Comparison of ENCODE assay signal across 1 cellular context in genomic region chrX:30910124-30910860, GRCh38.
A peak's percentile ranks its signal among the peaks of the same experiment; 100 is the strongest.
TF ChIP-seq lines count a peak whose summit lies in the region.

No MANE protein-coding gene starts in this region.

TF ChIP-seq in K562, 482 proteins besides CTCF, POLR2A, EP300 and RAD21 (continued from another document):
- TF ChIP-seq ZBTB33 (CRISPR knock-in tag; IDR thresholded peaks at IDR 0.05): no peak
- peak; percentile 58; the same call in 1 of the 2 replicates for TF ChIP-seq JUND (IDR thresholded peaks at IDR 0.05; ENCODE audit: borderline replicate concordance, low read depth, low read length)
- peak; percentile 72; the same call in 1 of the 3 replicates for TF ChIP-seq JUND (tag; IDR thresholded peaks at IDR 0.05; ENCODE audit: borderline replicate concordance, low read depth, low read length)
- 0 out of 4 replicates have a peak, but pooled peaks of 1 of the 2 experiments have one; percentile 19 for TF ChIP-seq MNT (conservative IDR thresholded peaks at IDR 0.05)
- no peak for TF ChIP-seq ZNF280B (CRISPR knock-in tag; IDR thresholded peaks at IDR 0.05)
- no peak for TF ChIP-seq BCOR (IDR thresholded peaks at IDR 0.05)
- peak; percentile 42 for TF ChIP-seq GABPA (tag; conservative IDR thresholded peaks at IDR 0.05; ENCODE audit: low read depth)
- TF ChIP-seq DPF2 (IDR thresholded peaks at IDR 0.05): peak; percentile 63
- no peak for TF ChIP-seq HDAC8 (tag; IDR thresholded peaks at IDR 0.05)
- no peak for TF ChIP-seq NR2C2 (CRISPR knock-in tag; IDR thresholded peaks at IDR 0.05)
- 0 out of 2 replicates have a peak, but pooled peaks have one; percentile 16 for TF ChIP-seq NR2C2 (tag; IDR thresholded peaks at IDR 0.05)
- TF ChIP-seq SMARCA4 (IDR thresholded peaks at IDR 0.05): peak; percentile 46
- TF ChIP-seq, protein P1, sequence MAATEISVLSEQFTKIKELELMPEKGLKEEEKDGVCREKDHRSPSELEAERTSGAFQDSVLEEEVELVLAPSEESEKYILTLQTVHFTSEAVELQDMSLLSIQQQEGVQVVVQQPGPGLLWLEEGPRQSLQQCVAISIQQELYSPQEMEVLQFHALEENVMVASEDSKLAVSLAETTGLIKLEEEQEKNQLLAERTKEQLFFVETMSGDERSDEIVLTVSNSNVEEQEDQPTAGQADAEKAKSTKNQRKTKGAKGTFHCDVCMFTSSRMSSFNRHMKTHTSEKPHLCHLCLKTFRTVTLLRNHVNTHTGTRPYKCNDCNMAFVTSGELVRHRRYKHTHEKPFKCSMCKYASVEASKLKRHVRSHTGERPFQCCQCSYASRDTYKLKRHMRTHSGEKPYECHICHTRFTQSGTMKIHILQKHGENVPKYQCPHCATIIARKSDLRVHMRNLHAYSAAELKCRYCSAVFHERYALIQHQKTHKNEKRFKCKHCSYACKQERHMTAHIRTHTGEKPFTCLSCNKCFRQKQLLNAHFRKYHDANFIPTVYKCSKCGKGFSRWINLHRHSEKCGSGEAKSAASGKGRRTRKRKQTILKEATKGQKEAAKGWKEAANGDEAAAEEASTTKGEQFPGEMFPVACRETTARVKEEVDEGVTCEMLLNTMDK (IDR thresholded peaks at IDR 0.05; ENCODE audit: borderline replicate concordance, insufficient read depth, low read depth, low read length, poor library complexity, severe bottlenecking): no peak
- TF ChIP-seq PYGO2 (tag; IDR thresholded peaks at IDR 0.05): no peak
- peak; percentile 73 for TF ChIP-seq MAFK (IDR thresholded peaks at IDR 0.05; ENCODE audit: low read length)
- 0 out of 2 replicates have a peak, but pooled peaks have one; percentile 35 for TF ChIP-seq ETV5 (CRISPR knock-in tag; IDR thresholded peaks at IDR 0.05; ENCODE audit: low read depth)
- peak; percentile 52 for TF ChIP-seq ZNF384 (IDR thresholded peaks at IDR 0.05; ENCODE audit: low read depth, low read length)
- TF ChIP-seq C11orf30 (IDR thresholded peaks at IDR 0.05; ENCODE audit: low read depth): peak; percentile 72
- peak; percentile 28; the same call in 1 of the 2 replicates for TF ChIP-seq BACH1 (tag; IDR thresholded peaks at IDR 0.05)
- TF ChIP-seq MAFF (IDR thresholded peaks at IDR 0.05; ENCODE audit: low read length): peak; percentile 72
- TF ChIP-seq ZNF217 (CRISPR knock-in tag; IDR thresholded peaks at IDR 0.05): no peak
- peak; percentile 27; the same call in 1 of the 2 replicates for TF ChIP-seq PKNOX1 (IDR thresholded peaks at IDR 0.05)
- TF ChIP-seq ZNF282 (CRISPR knock-in tag; IDR thresholded peaks at IDR 0.05): no peak
- TF ChIP-seq NBN (IDR thresholded peaks at IDR 0.05; ENCODE audit: low read depth): 0 out of 2 replicates have a peak, but pooled peaks have one; percentile 47
- no peak for TF ChIP-seq FUS (optimal IDR thresholded peaks at IDR 0.05; ENCODE audit: low read depth, low read length)
- TF ChIP-seq NFE2 (IDR thresholded peaks at IDR 0.05; ENCODE audit: low read depth): peak; percentile 95
